8 cellular contexts compared by ENCODE assay signal in genomic region chr3:111070772-111071256, GRCh38. TPM values are rescaled to one million over a fixed set of nuclear protein-coding genes. Genes with fewer than 3 reads are reported as not detected.
DNase-seq lines count a peak whose midpoint lies in the region; ATAC-seq lines count a peak whose summit lies in the region.

No MANE protein-coding gene starts in this region.

- H3K27me3 Mint-ChIP-seq in natural killer cell treated with Interleukin-12 subunit alpha and Interleukin-12 subunit beta and Interleukin-15 and Interleukin-18, amount 100 ng/mL, for 72 hours = peaks cover 38 to 43% of the 10 kb centered on the region in 2 donors

- peaks cover 28 to 29% of the 10 kb centered on the region in 2 donors for H3K4me1 Mint-ChIP-seq in natural killer cell treated with Interleukin-12 subunit alpha and Interleukin-12 subunit beta and Interleukin-15 and Interleukin-18, amount 100 ng/mL, for 72 hours (ENCODE audit: low read depth in 2 of 2)

- DNase-seq in COR-L47 (lab: John Stamatoyannopoulos, UW) = peak; percentile 76
- DNase-seq in activated CD4-positive, alpha-beta T cell treated with anti-CD3 and anti-CD28 coated beads, Interleukin-2, amount 50 U/mL, for 1 hour = peak; percentile 9
- no peak for DNase-seq in natural killer cell treated with Interleukin-12 subunit alpha and Interleukin-12 subunit beta and Interleukin-15 and Interleukin-18, amount 100 ng/mL, for 72 hours (ENCODE audit: low spot score)
- no peak for DNase-seq in stimulated activated CD8-positive, alpha-beta memory T cell treated with anti-CD3 and anti-CD28 coated beads, Interleukin-4, amount 100 ng/mL, for 48 hours
- no peak for DNase-seq in NCI-H1092 treated with DMSO at 0.1 percent for 48 hours (lab: John Stamatoyannopoulos, UW)
- DNase-seq in NCI-H226 = no peak

- peaks cover 0 to 5% of the 10 kb centered on the region in 2 donors for H3K27me3 ChIP-seq in esophagus (ENCODE audit: control insufficient read depth in 1 of 2, insufficient read depth in 2 of 2, low read length in 2 of 2)

- peak; percentile 4 for ATAC-seq in HG02981 (IDR thresholded peaks at IDR 0.05; ENCODE audit: unreplicated experiment)
- ATAC-seq in natural killer cell treated with Interleukin-12 subunit alpha and Interleukin-12 subunit beta and Interleukin-15 and Interleukin-18, amount 100 ng/mL, for 72 hours = no peak

- peak overlapping the region; percentile 67 to 73 for H3K27ac ChIP-seq in esophagus (ENCODE audit: low read depth in 2 of 2, low read length in 1 of 2)

- H3K4me1 ChIP-seq in esophagus (ENCODE audit: control insufficient read depth in 2 of 2, insufficient read depth in 2 of 2, low read length in 1 of 2) = peaks cover 0 to 3% of the 10 kb centered on the region in 2 donors

- H3K36me3 ChIP-seq in esophagus (ENCODE audit: control insufficient read depth in 2 of 2, insufficient read depth in 2 of 2, low read length in 1 of 2) = no peaks in the 10 kb centered on the region

- peak overlapping the region; percentile 60 to 84 for H3K27ac Mint-ChIP-seq in natural killer cell treated with Interleukin-12 subunit alpha and Interleukin-12 subunit beta and Interleukin-15 and Interleukin-18, amount 100 ng/mL, for 72 hours

- H3K36me3 Mint-ChIP-seq in natural killer cell treated with Interleukin-12 subunit alpha and Interleukin-12 subunit beta and Interleukin-15 and Interleukin-18, amount 100 ng/mL, for 72 hours = no peaks in the 10 kb centered on the region

- H3K9me3 ChIP-seq in esophagus (ENCODE audit: control insufficient read depth in 2 of 2, insufficient read depth in 1 of 2, low read depth in 1 of 2, low read length in 1 of 2) = no peaks in the 10 kb centered on the region

- H3K9me3 Mint-ChIP-seq in natural killer cell treated with Interleukin-12 subunit alpha and Interleukin-12 subunit beta and Interleukin-15 and Interleukin-18, amount 100 ng/mL, for 72 hours = no peaks in the 10 kb centered on the region

- peak overlapping the region; percentile 67 for H3K4me3 ChIP-seq in esophagus (ENCODE audit: low read depth in 1 of 2, low read length in 2 of 2)

- H3K4me3 Mint-ChIP-seq in natural killer cell treated with Interleukin-12 subunit alpha and Interleukin-12 subunit beta and Interleukin-15 and Interleukin-18, amount 100 ng/mL, for 72 hours = peak overlapping the region; percentile 95

- WGBS in esophagus, 2 donors = 0 to 1% methylated on average over 22 to 23 of the region's 23 CpGs

RNA-seq across cellular contexts. Expression of gene NECTIN3, which starts 0.8 kb away (rescaled TPM):
- under 1 TPM; 0.33 to 0.67 TPM for polyA plus RNA-seq in esophagus
- total RNA-seq in natural killer cell treated with Interleukin-12 subunit alpha and Interleukin-12 subunit beta and Interleukin-15 and Interleukin-18, amount 100 ng/mL, for 72 hours = 1 to 10 TPM; 2.9 to 8.6 TPM

Comparison
In these comparisons a context has a peak if more than half of its experiments do, and no peak if none do; other contexts are left out.
1. DNase-seq: peak in COR-L47 (single experiment) and activated CD4-positive, alpha-beta T cell treated with anti-CD3 and anti-CD28 coated beads, Interleukin-2, amount 50 U/mL, for 1 hour (single experiment); none in natural killer cell treated with Interleukin-12 subunit alpha and Interleukin-12 subunit beta and Interleukin-15 and Interleukin-18, amount 100 ng/mL, for 72 hours (single experiment), stimulated activated CD8-positive, alpha-beta memory T cell treated with anti-CD3 and anti-CD28 coated beads, Interleukin-4, amount 100 ng/mL, for 48 hours (single experiment), NCI-H1092 treated with DMSO at 0.1 percent for 48 hours (single experiment) and NCI-H226 (single experiment).